15 cellular contexts compared by ENCODE assay signal in genomic region chr9:88187631-88188030, GRCh38.
"Had no signal": no experiment of that assay in that cellular context is flagged by ENCODE, and none has a peak within 500 bp of the region (broad histone marks: within the 10 kb centered on the region; RNA-seq: fewer than 3 reads in every experiment).

No MANE protein-coding gene starts in this region.

- DNase-seq: activated CD4-positive, alpha-beta T cell treated with anti-CD3 and anti-CD28 coated beads, Interleukin-2, amount 10 ng/mL, durations not matched to agents 7 days and 5 days; activated CD4-positive, CD25-positive, alpha-beta regulatory T cell; activated effector memory CD4-positive, alpha-beta T cell treated with Interleukin-2 at 50 U/mL for 16 hours; activated naive CD8-positive, alpha-beta T cell treated with anti-CD3 and anti-CD28 coated beads, Interleukin-2, amount 10 ng/mL, durations not matched to agents 7 days and 5 days; activated T-cell treated with anti-CD3 and anti-CD28 coated beads, Interleukin-2, amount 50 U/mL, for 1 hour; glutamatergic neuron; immature natural killer cell; left cardiac atrium; lower lobe of right lung; naive B cell; small intestine had no signal

- H3K4me3 ChIP-seq: ascending aorta, lower lobe of right lung, right atrium auricular region, tibial nerve, vagina had no signal

- ATAC-seq: left cardiac atrium, lower lobe of right lung had no signal
